In the genomic region with DNA sequence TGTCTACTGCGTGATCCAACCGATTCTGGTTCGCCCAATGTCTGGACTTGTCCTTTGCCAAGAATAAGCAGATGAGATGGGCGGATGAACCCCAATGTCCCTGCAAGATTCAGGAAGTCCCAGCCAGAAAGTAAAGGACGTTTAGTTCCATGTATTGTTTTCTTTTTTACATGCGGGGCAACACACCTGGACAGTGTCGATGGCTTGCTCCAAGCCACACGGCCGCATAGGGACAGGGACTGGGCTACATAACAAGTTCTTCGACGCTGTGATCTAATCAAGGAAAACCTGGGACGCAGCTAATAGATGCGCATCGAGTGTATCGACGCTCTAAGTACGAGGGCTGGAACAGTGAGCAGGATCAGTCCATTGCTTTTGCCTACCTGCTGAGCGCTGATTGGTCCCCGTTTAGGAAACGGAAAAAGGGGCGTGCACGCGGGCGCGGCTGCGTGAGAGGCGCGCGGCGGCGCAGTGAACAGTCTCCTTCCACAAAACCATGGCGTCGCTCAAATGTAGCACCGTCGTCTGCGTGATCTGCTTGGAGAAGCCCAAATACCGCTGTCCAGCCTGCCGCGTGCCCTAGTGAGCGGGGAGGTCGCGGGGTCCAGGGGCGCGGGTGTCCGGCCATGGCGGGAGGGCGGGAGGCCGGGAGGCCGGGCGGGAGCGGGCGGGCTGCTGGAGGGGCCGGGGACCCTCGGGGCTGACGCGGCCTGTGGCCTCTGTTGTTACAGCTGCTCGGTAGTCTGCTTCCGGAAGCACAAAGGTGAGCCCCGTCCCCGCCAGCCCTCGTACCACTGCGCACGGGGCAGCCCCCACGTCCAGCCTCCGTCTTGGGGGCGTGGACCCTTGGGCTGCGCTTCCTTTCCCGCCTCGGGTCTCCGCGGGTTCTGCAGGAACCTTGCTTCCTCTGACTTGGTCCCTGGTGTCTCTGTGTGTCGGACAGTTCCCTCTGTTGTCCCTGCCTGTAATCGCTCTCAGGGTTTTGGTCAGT, we compare ENCODE assay signal across 8 cellular contexts. TPM values are rescaled to one million over a fixed set of nuclear protein-coding genes. Genes with fewer than 3 reads are reported as not detected.
A peak's percentile ranks its signal among the peaks of the same experiment; 100 is the strongest.
DNase-seq lines count a peak whose midpoint lies in the region; ATAC-seq and TF ChIP-seq lines count a peak whose summit lies in the region.

A gene (plus strand): TSS at position 478 of the 991 bp plus-strand sequence. CDS start 19 bp downstream, at position 497.

- H3K4me1 ChIP-seq in DOHH2 (ENCODE audit: control insufficient read depth, low read length) (peaks cover 20% of the 10 kb centered on the region), fibroblast of lung (ENCODE audit: control insufficient read depth, extremely low read depth, insufficient read depth, low read length) (peaks cover 4% of the 10 kb centered on the region)
- H3K4me1 ChIP-seq in naive thymus-derived CD4-positive, alpha-beta T cell (ENCODE audit: control insufficient read depth in 2 of 2, insufficient read depth in 2 of 2, low read length in 2 of 2), result peaks cover 29 to 41% of the 10 kb centered on the region in 2 donors

- H3K9me3 ChIP-seq in DOHH2 (ENCODE audit: control insufficient read depth, insufficient read depth, low read length) (no peaks in the 10 kb centered on the region), fibroblast of lung (ENCODE audit: control insufficient read depth, insufficient read depth, low read depth, low read length) (no peaks in the 10 kb centered on the region)
- no peaks in the 10 kb centered on the region for H3K9me3 ChIP-seq in naive thymus-derived CD4-positive, alpha-beta T cell (ENCODE audit: control insufficient read depth in 2 of 3, low read length in 3 of 3)

- H3K27ac ChIP-seq in DOHH2 (ENCODE audit: low read depth, low read length), result peak within 1 kb of the TSS; percentile 69
- H3K27ac ChIP-seq in fibroblast of lung (ENCODE audit: insufficient read depth, low read length), result peak within 1 kb of the TSS; percentile 23
- H3K27ac ChIP-seq in naive thymus-derived CD4-positive, alpha-beta T cell (ENCODE audit: low read depth, low read length), result peak within 1 kb of the TSS; percentile 86

- H3K4me3 ChIP-seq in DOHH2 (ENCODE audit: low read length) (peak within 1 kb of the TSS; percentile 94), fibroblast of lung (replicated peaks in 1 of 4; ENCODE audit: control extremely low read depth in 1 of 4, insufficient read depth in 1 of 4, low read depth in 3 of 4, low read length in 4 of 4) (peak within 1 kb of the TSS; percentile 79 to 96 (median 88))
- H3K4me3 ChIP-seq in naive thymus-derived CD4-positive, alpha-beta T cell (ENCODE audit: low read length), result peak within 1 kb of the TSS; percentile 82

- peak; percentile 98 for ATAC-seq in naive thymus-derived CD4-positive, alpha-beta T cell
- peak; percentile 95 for ATAC-seq in stimulated activated memory B cell treated with anti-CD40 and anti-IgM and Interleukin-4, amounts not matched to agents 10 μg/mL and 1 μg/mL and 100 μg/mL, for 72 hours

- H3K27me3 ChIP-seq in DOHH2 (ENCODE audit: control insufficient read depth, low read length), result no peaks in the 10 kb centered on the region
- H3K27me3 ChIP-seq in fibroblast of lung (ENCODE audit: control insufficient read depth, insufficient read depth, low read length), result peaks cover 3% of the 10 kb centered on the region
- no peaks in the 10 kb centered on the region for H3K27me3 ChIP-seq in naive thymus-derived CD4-positive, alpha-beta T cell (ENCODE audit: control insufficient read depth in 2 of 2, insufficient read depth in 2 of 2, low read length in 2 of 2)

- peak within 1 kb of the TSS; percentile 68 for H3K9ac ChIP-seq in fibroblast of lung (ENCODE audit: insufficient read depth, low read length)

- POLR2A ChIA-PET in naive thymus-derived CD4-positive, alpha-beta T cell (lab: Charles Lee), result interaction anchor here (0.6 to 2.5 kb wide), 11 partner anchors 9 to 463 kb away, joined by 3 to 12 read pairs (median 5); a partner anchor contains a TSS

- H3K27me3 Mint-ChIP-seq in activated T-helper 1 cell treated with anti-CD3 and anti-CD28 coated beads, Interleukin-12 subunit alpha, Interleukin-12 subunit beta, Interleukin-2, Interleukin-4 antibody, amounts not matched to agents 30 ng/mL and 10 ng/mL and 1 ng/mL, durations not matched to agents 14 hours and 24 hours and 36 hours (ENCODE audit: insufficient read depth), result peaks cover 10% of the 10 kb centered on the region
- H3K27me3 Mint-ChIP-seq in naive thymus-derived CD4-positive, alpha-beta T cell, result peaks cover 8 to 11% (median 10%) of the 10 kb centered on the region in 5 donors
- H3K27me3 Mint-ChIP-seq in stimulated activated memory B cell treated with anti-CD40 and anti-IgM and Interleukin-4, amounts not matched to agents 10 μg/mL and 1 μg/mL and 100 μg/mL, for 72 hours, result peaks cover 27% of the 10 kb centered on the region

- H3K9me3 Mint-ChIP-seq in activated T-helper 1 cell treated with anti-CD3 and anti-CD28 coated beads, Interleukin-12 subunit alpha, Interleukin-12 subunit beta, Interleukin-2, Interleukin-4 antibody, amounts not matched to agents 30 ng/mL and 10 ng/mL and 1 ng/mL, durations not matched to agents 14 hours and 24 hours and 36 hours, result no peaks in the 10 kb centered on the region
- no peaks in the 10 kb centered on the region for H3K9me3 Mint-ChIP-seq in naive thymus-derived CD4-positive, alpha-beta T cell
- H3K9me3 Mint-ChIP-seq in stimulated activated memory B cell treated with anti-CD40 and anti-IgM and Interleukin-4, amounts not matched to agents 10 μg/mL and 1 μg/mL and 100 μg/mL, for 72 hours, result no peaks in the 10 kb centered on the region

- H3K4me3 Mint-ChIP-seq in activated T-helper 1 cell treated with anti-CD3 and anti-CD28 coated beads, Interleukin-12 subunit alpha, Interleukin-12 subunit beta, Interleukin-2, Interleukin-4 antibody, amounts not matched to agents 30 ng/mL and 10 ng/mL and 1 ng/mL, durations not matched to agents 14 hours and 24 hours and 36 hours, result peak within 1 kb of the TSS; percentile 100
- H3K4me3 Mint-ChIP-seq in naive thymus-derived CD4-positive, alpha-beta T cell, result peak within 1 kb of the TSS; percentile 87 to 100 (median 100)
- H3K4me3 Mint-ChIP-seq in stimulated activated memory B cell treated with anti-CD40 and anti-IgM and Interleukin-4, amounts not matched to agents 10 μg/mL and 1 μg/mL and 100 μg/mL, for 72 hours, result peak within 1 kb of the TSS; percentile 95

- peaks cover 17% of the 10 kb centered on the region for H3K36me3 Mint-ChIP-seq in activated T-helper 1 cell treated with anti-CD3 and anti-CD28 coated beads, Interleukin-12 subunit alpha, Interleukin-12 subunit beta, Interleukin-2, Interleukin-4 antibody, amounts not matched to agents 30 ng/mL and 10 ng/mL and 1 ng/mL, durations not matched to agents 14 hours and 24 hours and 36 hours (ENCODE audit: low read depth)
- peaks cover 0 to 20% (median 16%) of the 10 kb centered on the region in 5 donors for H3K36me3 Mint-ChIP-seq in naive thymus-derived CD4-positive, alpha-beta T cell
- H3K36me3 Mint-ChIP-seq in stimulated activated memory B cell treated with anti-CD40 and anti-IgM and Interleukin-4, amounts not matched to agents 10 μg/mL and 1 μg/mL and 100 μg/mL, for 72 hours, result peaks cover 21% of the 10 kb centered on the region

- peak within 1 kb of the TSS; percentile 99 for H3K27ac Mint-ChIP-seq in activated T-helper 1 cell treated with anti-CD3 and anti-CD28 coated beads, Interleukin-12 subunit alpha, Interleukin-12 subunit beta, Interleukin-2, Interleukin-4 antibody, amounts not matched to agents 30 ng/mL and 10 ng/mL and 1 ng/mL, durations not matched to agents 14 hours and 24 hours and 36 hours
- H3K27ac Mint-ChIP-seq in naive thymus-derived CD4-positive, alpha-beta T cell, result peak within 1 kb of the TSS; percentile 94 to 100 (median 99)
- H3K27ac Mint-ChIP-seq in stimulated activated memory B cell treated with anti-CD40 and anti-IgM and Interleukin-4, amounts not matched to agents 10 μg/mL and 1 μg/mL and 100 μg/mL, for 72 hours, result peak within 1 kb of the TSS; percentile 95

- no peaks in the 10 kb centered on the region for H3F3A ChIP-seq in DOHH2 (ENCODE audit: control insufficient read depth, insufficient read depth)

- H3K4me2 ChIP-seq in DOHH2 (ENCODE audit: low read length), result peak within 1 kb of the TSS; percentile 95
- H3K4me2 ChIP-seq in fibroblast of lung (ENCODE audit: extremely low read depth, insufficient read depth, low read length), result peak within 1 kb of the TSS; percentile 99

- H4K20me1 ChIP-seq in DOHH2 (ENCODE audit: control insufficient read depth, insufficient read depth, low read depth, low read length) (no peaks in the 10 kb centered on the region), fibroblast of lung (ENCODE audit: control insufficient read depth, extremely low read depth, insufficient read depth, low read length) (no peaks in the 10 kb centered on the region)

- TF ChIP-seq CTCF in DOHH2 (IDR thresholded peaks at IDR 0.05; ENCODE audit: low read depth, low read length, poor library complexity, severe bottlenecking) (no peak), fibroblast of lung (conservative IDR thresholded peaks at IDR 0.05 in 1 of 2, IDR thresholded peaks at IDR 0.05 in 1 of 2; ENCODE audit: low read depth in 1 of 2, low read length in 2 of 2) (no peak)

- peaks cover 25% of the 10 kb centered on the region for H3K36me3 ChIP-seq in DOHH2 (ENCODE audit: control insufficient read depth, low read length)
- no peaks in the 10 kb centered on the region for H3K36me3 ChIP-seq in fibroblast of lung (ENCODE audit: control insufficient read depth, insufficient read depth, low read length)
- peaks cover 0 to 3% (median 1%) of the 10 kb centered on the region in 3 experiments for H3K36me3 ChIP-seq in naive thymus-derived CD4-positive, alpha-beta T cell (ENCODE audit: control insufficient read depth in 2 of 3, insufficient read depth in 3 of 3, low read length in 3 of 3)

- CTCF ChIA-PET in naive thymus-derived CD4-positive, alpha-beta T cell (lab: Charles Lee), result no interaction called here

- peak; percentile 42 for DNase-seq in GOT3 (lab: John Stamatoyannopoulos, UW)
- peak; percentile 92 for DNase-seq in LHCN-M2 (ENCODE audit: low read depth)
- peak; percentile 91 for DNase-seq in RPMI7951 (ENCODE audit: low read depth)
- DNase-seq in activated T-helper 1 cell treated with anti-CD3 and anti-CD28 coated beads, Interleukin-12 subunit alpha, Interleukin-12 subunit beta, Interleukin-2, Interleukin-4 antibody, amounts not matched to agents 30 ng/mL and 10 ng/mL and 1 ng/mL, durations not matched to agents 14 hours and 24 hours and 36 hours (ENCODE audit: low spot score), result peak; percentile 90
- DNase-seq in fibroblast of lung (ENCODE audit: low read depth in 2 of 2), result peak; percentile 94 to 95
- peak; percentile 74 to 94 (median 91) for DNase-seq in naive thymus-derived CD4-positive, alpha-beta T cell

- peaks cover 50% of the 10 kb centered on the region for H3K4me1 Mint-ChIP-seq in activated T-helper 1 cell treated with anti-CD3 and anti-CD28 coated beads, Interleukin-12 subunit alpha, Interleukin-12 subunit beta, Interleukin-2, Interleukin-4 antibody, amounts not matched to agents 30 ng/mL and 10 ng/mL and 1 ng/mL, durations not matched to agents 14 hours and 24 hours and 36 hours (ENCODE audit: low read depth)
- H3K4me1 Mint-ChIP-seq in naive thymus-derived CD4-positive, alpha-beta T cell, result peaks cover 39 to 70% (median 49%) of the 10 kb centered on the region in 7 donors
- peaks cover 71% of the 10 kb centered on the region for H3K4me1 Mint-ChIP-seq in stimulated activated memory B cell treated with anti-CD40 and anti-IgM and Interleukin-4, amounts not matched to agents 10 μg/mL and 1 μg/mL and 100 μg/mL, for 72 hours

- H2AFZ ChIP-seq in fibroblast of lung (ENCODE audit: low read length), result peak within 1 kb of the TSS; percentile 97

- peaks cover 48% of the 10 kb centered on the region for H3K79me2 ChIP-seq in DOHH2 (ENCODE audit: control insufficient read depth, low read length)
- peaks cover 8% of the 10 kb centered on the region for H3K79me2 ChIP-seq in fibroblast of lung (ENCODE audit: control insufficient read depth, insufficient read depth, low read length)

- intact Hi-C loops in activated T-helper 1 cell treated with anti-CD3 and anti-CD28 coated beads, Interleukin-12 subunit alpha, Interleukin-12 subunit beta, Interleukin-2, Interleukin-4 antibody, amounts not matched to agents 30 ng/mL and 10 ng/mL and 1 ng/mL, durations not matched to agents 14 hours and 24 hours and 36 hours (cut with micrococcal nuclease), result loop anchor here (1.0 to 5.0 kb wide), 6 partner anchors 22 to 679 kb away; a partner anchor contains a TSS
- intact Hi-C loops in naive thymus-derived CD4-positive, alpha-beta T cell (cut with micrococcal nuclease), result loop anchor here (1.0 to 5.0 kb wide), 6 partner anchors 48 to 1121 kb away; a partner anchor contains a TSS

- no peaks in the 10 kb centered on the region for H3K9me2 ChIP-seq in DOHH2 (replicated peaks; ENCODE audit: control insufficient read depth, low read length)

RNA-seq across cellular contexts. Expression of the gene that starts here (rescaled TPM):
- 42.8 and 51.3 TPM in 2 replicates for total RNA-seq in LHCN-M2 (2014; rRNA removed)
- 50.3 TPM for polyA plus RNA-seq in LHCN-M2 (2012)
- total RNA-seq in RPMI7951 (2014; rRNA removed; shearing (Covaris generic)), result 35.0 and 41.0 TPM in 2 replicates
- total RNA-seq in activated T-helper 1 cell treated with anti-CD3 and anti-CD28 coated beads, Interleukin-12 subunit alpha, Interleukin-12 subunit beta, Interleukin-2, Interleukin-4 antibody, amounts not matched to agents 30 ng/mL and 10 ng/mL and 1 ng/mL, durations not matched to agents 14 hours and 24 hours and 36 hours, result 46.2 and 50.5 TPM in 2 replicates
- total RNA-seq in fibroblast of lung, result 26.7 and 29.1 TPM in 2 replicates
- polyA plus RNA-seq in fibroblast of lung, result 44.5 and 51.0 TPM in 2 replicates
- 32.0 and 39.2 TPM in 2 replicates for polyA plus RNA-seq in fibroblast of lung (2012)
- 4.3 and 16.9 TPM in 2 replicates for polyA minus RNA-seq in fibroblast of lung (ENCODE audit: low replicate concordance)
- total RNA-seq in naive thymus-derived CD4-positive, alpha-beta T cell, result 10 to 100 TPM; 38.4 to 59.9 (median 57.4) TPM
- 100 to 1,000 TPM in 1 of 2 donors, 10 to 100 TPM in 1; 99.1 to 118 TPM for polyA plus RNA-seq in naive thymus-derived CD4-positive, alpha-beta T cell

Comparison
In these comparisons a context has a peak if more than half of its experiments do, and no peak if none do; other contexts are left out.
1. Peak in every context shown above with its lines: DNase-seq, ATAC-seq, H3K4me3 ChIP-seq and H3K27ac ChIP-seq.
2. H3K27ac ChIP-seq: peak in every context shown above with its lines; median percentile 86 in naive thymus-derived CD4-positive, alpha-beta T cell; 69 in DOHH2; 23 in fibroblast of lung.
3. DNase-seq: peak in every context shown above with its lines; median percentile 94 in fibroblast of lung; 92 in LHCN-M2; 91 in RPMI7951; 91 in naive thymus-derived CD4-positive, alpha-beta T cell; 90 in activated T-helper 1 cell treated with anti-CD3 and anti-CD28 coated beads, Interleukin-12 subunit alpha, Interleukin-12 subunit beta, Interleukin-2, Interleukin-4 antibody, amounts not matched to agents 30 ng/mL and 10 ng/mL and 1 ng/mL, durations not matched to agents 14 hours and 24 hours and 36 hours; 42 in GOT3.